Comparison of ENCODE assay signal across 21 cellular contexts in the genomic region with DNA sequence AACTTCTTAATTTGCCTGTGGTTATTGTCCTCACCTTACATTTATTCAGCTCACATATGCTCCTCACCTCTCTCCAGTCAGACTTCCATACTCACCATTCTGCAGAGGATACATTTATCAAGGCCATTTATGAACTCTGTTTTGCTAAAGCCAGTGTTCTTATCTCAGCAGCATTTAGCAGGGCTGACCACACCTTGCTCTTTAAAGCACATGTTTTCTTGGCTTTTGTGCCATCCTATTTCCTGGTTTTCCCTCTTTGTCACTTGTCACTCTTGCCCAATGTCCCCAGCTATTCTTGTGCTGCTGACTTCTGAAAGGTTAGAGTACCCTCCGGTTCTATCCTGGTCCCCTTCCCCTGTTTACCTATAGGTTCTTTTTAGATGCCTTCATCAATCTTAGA.
DNase-seq lines count a peak whose midpoint lies in the region; ATAC-seq and TF ChIP-seq lines count a peak whose summit lies in the region.
"Had no signal": no experiment of that assay in that cellular context is flagged by ENCODE, and none has a peak within 500 bp of the region (broad histone marks: within the 10 kb centered on the region; RNA-seq: fewer than 3 reads in every experiment).

No MANE protein-coding gene starts in this region.

- H2AFZ ChIP-seq in hepatocyte: no peak overlapping the region
- H2AFZ ChIP-seq in neural progenitor cell (replicated peaks): peak overlapping the region; percentile 9

- H3K4me1 Mint-ChIP-seq in neural progenitor cell (peaks cover 9% of the 10 kb centered on the region), endodermal cell (no peaks in the 10 kb centered on the region)
- H3K4me1 Mint-ChIP-seq: CD14-positive monocyte; CD4-positive, alpha-beta memory T cell; CD8-positive, alpha-beta memory T cell had no signal

- no peaks in the 10 kb centered on the region for H3K27me3 ChIP-seq in esophagus muscularis mucosa
- H3K27me3 ChIP-seq in hepatocyte: no peaks in the 10 kb centered on the region
- no peaks in the 10 kb centered on the region for H3K27me3 ChIP-seq in neural progenitor cell
- no peaks in the 10 kb centered on the region for H3K27me3 ChIP-seq in endodermal cell (ENCODE audit: control insufficient read depth, insufficient read depth, low read length, poor library complexity, severe bottlenecking)
- H3K27me3 ChIP-seq: BE2C, BLaER1 had no signal

- intact Hi-C loops in esophagus muscularis mucosa (cut with DNase I) (no loop called here), mucosa of descending colon (cut with DNase I, micrococcal nuclease) (no loop called here)

- no peaks in the 10 kb centered on the region for H3F3A ChIP-seq in neural progenitor cell (ENCODE audit: low read depth)

- no peak overlapping the region for H3K27ac ChIP-seq in esophagus muscularis mucosa (replicated peaks in 1 of 4)
- H3K27ac ChIP-seq in hepatocyte: peak overlapping the region; percentile 65
- no peak overlapping the region for H3K27ac ChIP-seq in neural progenitor cell
- H3K27ac ChIP-seq in endodermal cell (ENCODE audit: low read depth, low read length): no peak overlapping the region
- H3K27ac ChIP-seq: BLaER1 had no signal

- DNase-seq in esophagus muscularis mucosa (ENCODE audit: extremely low spot score) (peak; percentile 14), hepatocyte (ENCODE audit: low spot score) (peak; percentile 18), mucosa of descending colon (peak in 1 of 3 donors; percentile 7), neural progenitor cell (ENCODE audit: low spot score) (no peak), endodermal cell (no peak), iPS-NIHi11 (ENCODE audit: low spot score) (no peak)
- DNase-seq: 8988T; ACHN; BE2C; C1 segment of cervical spinal cord; Caco-2; Calu3; CD4-positive, alpha-beta memory T cell; CD4-positive, CD25-positive, alpha-beta regulatory T cell; CD8-positive, alpha-beta memory T cell; DMS79 treated with DMSO at 0.1 percent for 48 hours; GF-D8 had no signal

- H3K79me2 ChIP-seq in hepatocyte: no peaks in the 10 kb centered on the region
- no peaks in the 10 kb centered on the region for H3K79me2 ChIP-seq in neural progenitor cell (ENCODE audit: low read depth)

- H4K20me1 ChIP-seq in hepatocyte (ENCODE audit: insufficient read depth, poor library complexity, severe bottlenecking) (no peaks in the 10 kb centered on the region), neural progenitor cell (ENCODE audit: low read depth) (no peaks in the 10 kb centered on the region)
- H4K20me1 ChIP-seq: BLaER1 had no signal

- no peak overlapping the region for H3K9ac ChIP-seq in neural progenitor cell
- no peak overlapping the region for H3K9ac ChIP-seq in endodermal cell (ENCODE audit: extremely low read depth, low read length, poor library complexity, severe bottlenecking)
- H3K9ac ChIP-seq: BLaER1 had no signal

- H3K27ac Mint-ChIP-seq in neural progenitor cell (no peak overlapping the region), endodermal cell (no peak overlapping the region)
- H3K27ac Mint-ChIP-seq: CD4-positive, alpha-beta memory T cell; CD4-positive, CD25-positive, alpha-beta regulatory T cell; CD8-positive, alpha-beta memory T cell had no signal

- H3K27me3 Mint-ChIP-seq in neural progenitor cell (ENCODE audit: insufficient read depth, low read depth): no peaks in the 10 kb centered on the region
- H3K27me3 Mint-ChIP-seq in endodermal cell (ENCODE audit: insufficient read depth): no peaks in the 10 kb centered on the region
- H3K27me3 Mint-ChIP-seq: CD4-positive, alpha-beta memory T cell; CD4-positive, CD25-positive, alpha-beta regulatory T cell; CD8-positive, alpha-beta memory T cell had no signal

- TF ChIP-seq CTCF in esophagus muscularis mucosa (IDR thresholded peaks at IDR 0.05): no peak
- no peak for TF ChIP-seq CTCF in hepatocyte (IDR thresholded peaks at IDR 0.05; ENCODE audit: poor library complexity)
- no peak for TF ChIP-seq CTCF in mucosa of descending colon (IDR thresholded peaks at IDR 0.05)
- no peak for TF ChIP-seq CTCF in neural progenitor cell (IDR thresholded peaks at IDR 0.05)
- no peak for TF ChIP-seq CTCF in endodermal cell (conservative IDR thresholded peaks at IDR 0.05)

- H3K4me1 ChIP-seq in esophagus muscularis mucosa (no peaks in the 10 kb centered on the region), hepatocyte (ENCODE audit: insufficient read depth) (no peaks in the 10 kb centered on the region), mucosa of descending colon (ENCODE audit: low read depth) (no peaks in the 10 kb centered on the region), neural progenitor cell (peaks cover 9% of the 10 kb centered on the region), endodermal cell (ENCODE audit: control insufficient read depth, insufficient read depth, low read length) (no peaks in the 10 kb centered on the region)
- H3K4me1 ChIP-seq: BE2C, BLaER1 had no signal

- no peak overlapping the region for H3K4me2 ChIP-seq in hepatocyte
- no peak overlapping the region for H3K4me2 ChIP-seq in neural progenitor cell
- H3K4me2 ChIP-seq: BLaER1 had no signal

- H3K4me3 Mint-ChIP-seq in neural progenitor cell: no peak overlapping the region
- H3K4me3 Mint-ChIP-seq in endodermal cell: no peak overlapping the region
- H3K4me3 Mint-ChIP-seq: CD14-positive monocyte; CD4-positive, alpha-beta memory T cell; CD4-positive, CD25-positive, alpha-beta regulatory T cell; CD8-positive, alpha-beta memory T cell had no signal

- no peaks in the 10 kb centered on the region for H3K36me3 ChIP-seq in esophagus muscularis mucosa
- no peaks in the 10 kb centered on the region for H3K36me3 ChIP-seq in hepatocyte (replicated peaks; ENCODE audit: insufficient read depth, low read depth)
- H3K36me3 ChIP-seq in mucosa of descending colon (ENCODE audit: low read depth): no peaks in the 10 kb centered on the region
- no peaks in the 10 kb centered on the region for H3K36me3 ChIP-seq in neural progenitor cell
- no peaks in the 10 kb centered on the region for H3K36me3 ChIP-seq in endodermal cell (ENCODE audit: control insufficient read depth, insufficient read depth, low read length)
- H3K36me3 ChIP-seq: BE2C, BLaER1 had no signal

- H3K4me3 ChIP-seq in esophagus muscularis mucosa: no peak overlapping the region
- no peak overlapping the region for H3K4me3 ChIP-seq in hepatocyte
- no peak overlapping the region for H3K4me3 ChIP-seq in mucosa of descending colon
- H3K4me3 ChIP-seq in neural progenitor cell: no peak overlapping the region
- no peak overlapping the region for H3K4me3 ChIP-seq in endodermal cell (ENCODE audit: low read length)
- H3K4me3 ChIP-seq: BLaER1 had no signal

- no peaks in the 10 kb centered on the region for H3K9me3 Mint-ChIP-seq in neural progenitor cell
- H3K9me3 Mint-ChIP-seq in endodermal cell: no peaks in the 10 kb centered on the region

- TF ChIP-seq POLR2A in esophagus muscularis mucosa (IDR thresholded peaks at IDR 0.05; ENCODE audit: low read depth): no peak

- no peaks in the 10 kb centered on the region for H3K9me2 ChIP-seq in hepatocyte (replicated peaks; ENCODE audit: insufficient read depth)

- no peaks in the 10 kb centered on the region for H3K9me3 ChIP-seq in esophagus muscularis mucosa
- H3K9me3 ChIP-seq in hepatocyte (ENCODE audit: low read depth): no peaks in the 10 kb centered on the region
- peaks cover 12% of the 10 kb centered on the region for H3K9me3 ChIP-seq in mucosa of descending colon
- no peaks in the 10 kb centered on the region for H3K9me3 ChIP-seq in neural progenitor cell (ENCODE audit: low read depth)
- H3K9me3 ChIP-seq in endodermal cell (ENCODE audit: control insufficient read depth, low read length): no peaks in the 10 kb centered on the region
- H3K9me3 ChIP-seq: BE2C, BLaER1, Caco-2 had no signal

- no peak for TF ChIP-seq EP300 in esophagus muscularis mucosa (IDR thresholded peaks at IDR 0.05)

- peak; percentile 73 for ATAC-seq in mucosa of descending colon
- no peak for ATAC-seq in HG03521 (IDR thresholded peaks at IDR 0.05; ENCODE audit: unreplicated experiment)
- ATAC-seq in HG03025 (IDR thresholded peaks at IDR 0.05; ENCODE audit: low FRiP score, unreplicated experiment): no peak

- no peaks in the 10 kb centered on the region for H3K36me3 Mint-ChIP-seq in neural progenitor cell
- no peaks in the 10 kb centered on the region for H3K36me3 Mint-ChIP-seq in endodermal cell (ENCODE audit: low read depth)
- H3K36me3 Mint-ChIP-seq: CD14-positive monocyte; CD4-positive, alpha-beta memory T cell; CD4-positive, CD25-positive, alpha-beta regulatory T cell; CD8-positive, alpha-beta memory T cell had no signal

- WGBS in esophagus muscularis mucosa: 89% methylated on average over 1 of the region's 1 CpG
- WGBS in hepatocyte (ENCODE audit: low lambda C conversion rate, missing lambda C conversion rate): 85% methylated on average over 1 of the region's 1 CpG
- WGBS in endodermal cell (ENCODE audit: insufficient coverage in 1 of 2, insufficient read length in 1 of 2), 2 experiments: 91% methylated on average over 1 of the region's 1 CpG; no CpG with 5 or more reads in 1 of the 2 experiments

Comparison
In these comparisons a context has a peak if more than half of its experiments do, and no peak if none do; other contexts are left out.
1. DNase-seq: peak in esophagus muscularis mucosa (single experiment) and hepatocyte (single experiment); none in neural progenitor cell (single experiment), endodermal cell (single experiment) and iPS-NIHi11 (single experiment).